In the genomic region with DNA sequence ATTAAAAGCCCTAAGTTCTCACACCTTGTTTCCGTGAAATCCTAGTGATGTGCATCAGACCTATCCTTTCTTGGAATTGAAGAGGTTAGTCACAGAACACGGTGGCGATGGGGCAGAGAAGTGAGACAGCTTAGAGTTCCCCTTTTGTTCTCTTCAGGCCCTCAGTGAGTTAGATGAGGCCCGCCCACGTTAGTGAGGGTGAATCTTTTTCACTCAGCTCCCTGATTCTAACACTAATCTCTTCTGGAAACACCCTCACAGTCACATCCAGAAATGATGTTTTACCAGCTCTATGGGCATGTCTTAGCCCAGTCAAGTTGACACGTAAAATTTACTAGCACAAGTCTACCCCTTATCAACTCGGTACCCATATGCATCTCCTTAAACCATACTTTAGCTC, we compare ENCODE assay signal across 9 cellular contexts.
DNase-seq lines count a peak whose midpoint lies in the region; ATAC-seq and TF ChIP-seq lines count a peak whose summit lies in the region.
"Had no signal": no experiment of that assay in that cellular context is flagged by ENCODE, and none has a peak within 500 bp of the region (broad histone marks: within the 10 kb centered on the region; RNA-seq: fewer than 3 reads in every experiment).

No MANE protein-coding gene starts in this region.

- no peak overlapping the region for H3K4me2 ChIP-seq in trophoblast cell (ENCODE audit: low read length)

- H3K79me2 ChIP-seq in trophoblast cell (ENCODE audit: control insufficient read depth, insufficient read depth, low read length, poor library complexity): no peaks in the 10 kb centered on the region

- no peak overlapping the region for H2BK120ac ChIP-seq in trophoblast cell (ENCODE audit: insufficient read depth, low read length, poor library complexity)

- no peak for TF ChIP-seq POLR2A in sigmoid colon (IDR thresholded peaks at IDR 0.05)

- intact Hi-C loops in sigmoid colon (cut with DNase I): no loop called here

- H3K23ac ChIP-seq in trophoblast cell (ENCODE audit: low read length): no peak overlapping the region

- TF ChIP-seq CTCF in sigmoid colon (IDR thresholded peaks at IDR 0.05): no peak

- H2BK12ac ChIP-seq in trophoblast cell (ENCODE audit: low read length): no peak overlapping the region

- peak; percentile 96 for ATAC-seq in GM18520 (IDR thresholded peaks at IDR 0.05; ENCODE audit: unreplicated experiment)
- ATAC-seq in GM21576 (IDR thresholded peaks at IDR 0.05; ENCODE audit: unreplicated experiment): peak; percentile 95
- peak; percentile 76 for ATAC-seq in HG03558 (IDR thresholded peaks at IDR 0.05; ENCODE audit: extremely low read depth, unreplicated experiment)

- no peak overlapping the region for H3K4ac ChIP-seq in trophoblast cell (ENCODE audit: low read depth, low read length)

- no peaks in the 10 kb centered on the region for H3K79me1 ChIP-seq in trophoblast cell (ENCODE audit: low read length)

- no peak overlapping the region for H4K8ac ChIP-seq in trophoblast cell (ENCODE audit: low read depth, low read length)

- no peaks in the 10 kb centered on the region for H3K27me3 ChIP-seq in trophoblast cell (ENCODE audit: insufficient read depth, low read length)
- H3K27me3 ChIP-seq in sigmoid colon: no peaks in the 10 kb centered on the region

- H4K12ac ChIP-seq in trophoblast cell (ENCODE audit: low read depth, low read length): no peak overlapping the region

- no peaks in the 10 kb centered on the region for H3K9me3 ChIP-seq in trophoblast cell (ENCODE audit: insufficient read depth, low read depth, low read length)
- no peaks in the 10 kb centered on the region for H3K9me3 ChIP-seq in sigmoid colon

- no peak overlapping the region for H2AK5ac ChIP-seq in trophoblast cell (ENCODE audit: low read length)

- no peak overlapping the region for H3K14ac ChIP-seq in trophoblast cell (ENCODE audit: low read length)

- no peak overlapping the region for H4K91ac ChIP-seq in trophoblast cell (ENCODE audit: low read depth, low read length)

- no peak overlapping the region for H3K4me3 ChIP-seq in trophoblast cell (ENCODE audit: low read depth, low read length)
- H3K4me3 ChIP-seq in sigmoid colon: no peak overlapping the region

- no peak overlapping the region for H3K18ac ChIP-seq in trophoblast cell (ENCODE audit: low read length)

- H3K9ac ChIP-seq in trophoblast cell (ENCODE audit: low read length): no peak overlapping the region

- no peak for TF ChIP-seq EP300 in sigmoid colon (IDR thresholded peaks at IDR 0.05)

- peak; percentile 75 for DNase-seq in stimulated activated CD4-positive, alpha-beta T cell treated with anti-CD3 and anti-CD28 coated beads, Interleukin-1b, Interleukin-23, amount 100 ng/mL, for 48 hours
- DNase-seq in anterior cingulate cortex (lab: John Stamatoyannopoulos, UW): no peak
- no peak for DNase-seq in midbrain (lab: John Stamatoyannopoulos, UW)
- DNase-seq in trophoblast cell: no peak
- no peak for DNase-seq in sigmoid colon
- DNase-seq: NCI-H1694 had no signal

- H2BK5ac ChIP-seq in trophoblast cell (ENCODE audit: low read depth, low read length, poor library complexity): no peak overlapping the region

- H2AFZ ChIP-seq in trophoblast cell (ENCODE audit: insufficient read depth, low read length, poor library complexity): no peak overlapping the region

- H3K27ac ChIP-seq in trophoblast cell (ENCODE audit: low read depth, low read length) (no peak overlapping the region), sigmoid colon (no peak overlapping the region)

- no peaks in the 10 kb centered on the region for H3K4me1 ChIP-seq in trophoblast cell (ENCODE audit: control insufficient read depth in 1 of 2, insufficient read depth in 2 of 2, low read length in 2 of 2)
- peaks cover 0 to 5% (median 0%) of the 10 kb centered on the region in 4 donors for H3K4me1 ChIP-seq in sigmoid colon

- no CpG with 5 or more reads among the region's 7 CpGs for WGBS in trophoblast cell (ENCODE audit: extremely low coverage, insufficient coverage, insufficient read length)
- 79 to 82% methylated on average over 7 of the region's 7 CpGs for WGBS in sigmoid colon, 2 donors

- H3K36me3 ChIP-seq in trophoblast cell (ENCODE audit: control insufficient read depth in 1 of 2, insufficient read depth in 2 of 2, low read length in 2 of 2): no peaks in the 10 kb centered on the region
- H3K36me3 ChIP-seq in sigmoid colon: no peaks in the 10 kb centered on the region
